12 cellular contexts compared by ENCODE assay signal in genomic region chr20:3680701-3681351, GRCh38. TPM values are rescaled to one million over a fixed set of nuclear protein-coding genes. Genes with fewer than 3 reads are reported as not detected.
A peak's percentile ranks its signal among the peaks of the same experiment; 100 is the strongest.
DNase-seq lines count a peak whose midpoint lies in the region; ATAC-seq and TF ChIP-seq lines count a peak whose summit lies in the region.
"Had no signal": no experiment of that assay in that cellular context is flagged by ENCODE, and none has a peak within 500 bp of the region (broad histone marks: within the 10 kb centered on the region; RNA-seq: fewer than 3 reads in every experiment).

No MANE protein-coding gene starts in this region.

- TF ChIP-seq CTCF in heart left ventricle (IDR thresholded peaks at IDR 0.05) (no peak), fibroblast of villous mesenchyme (IDR thresholded peaks at IDR 0.05; ENCODE audit: insufficient read depth, low read depth, low read length) (no peak), omental fat pad (IDR thresholded peaks at IDR 0.05) (no peak), GM13976 (IDR thresholded peaks at IDR 0.05; ENCODE audit: borderline replicate concordance, control extremely low read depth, extremely low read depth, insufficient read depth, missing control alignments) (no peak)

- no peak for DNase-seq in heart left ventricle
- no peak for DNase-seq in cardiac septum (ENCODE audit: low spot score)
- peak; percentile 54 for DNase-seq in fibroblast of villous mesenchyme (ENCODE audit: low read depth)
- DNase-seq in omental fat pad (ENCODE audit: low spot score): no peak
- no peak for DNase-seq in AML-193 (lab: John Stamatoyannopoulos, UW)
- no peak for DNase-seq in GM13976 (ENCODE audit: low spot score)
- no peak for DNase-seq in SKM-1 treated with dmso at 0.1 percent for 144 hours (lab: John Stamatoyannopoulos, UW; ENCODE audit: unreplicated experiment)
- DNase-seq: ACHN, NCI-H187, pancreas had no signal

- peaks cover 0 to 35% (median 14%) of the 10 kb centered on the region in 9 donors for H3K27me3 ChIP-seq in heart left ventricle

- ATAC-seq in heart left ventricle (peak in 2 of 4 donors; percentile 1 to 4), omental fat pad (ENCODE audit: low FRiP score) (peak; percentile 13), GM18511 (IDR thresholded peaks at IDR 0.05; ENCODE audit: unreplicated experiment) (no peak)

- peak overlapping the region in 9 of 12 donors; percentile 47 to 92 (median 69) for H3K27ac ChIP-seq in heart left ventricle
- H3K27ac ChIP-seq: pancreas had no signal

- H3K9me3 ChIP-seq in heart left ventricle: no peaks in the 10 kb centered on the region
- H3K9me3 ChIP-seq: pancreas had no signal

- no peak for TF ChIP-seq POLR2A in heart left ventricle (IDR thresholded peaks at IDR 0.05)

- peak overlapping the region; percentile 36 to 71 (median 56) for H3K4me3 ChIP-seq in heart left ventricle
- H3K4me3 ChIP-seq in fibroblast of villous mesenchyme (ENCODE audit: low read depth, low read length): peak overlapping the region; percentile 79

- in situ Hi-C loops in GM13976 (cut with MboI; ENCODE audit: low sequenced_read_pairs, unreplicated experiment): no loop called here

- H3K4me1 ChIP-seq in heart left ventricle: peaks cover 0 to 53% (median 24%) of the 10 kb centered on the region in 12 donors

- H3K36me3 ChIP-seq in heart left ventricle: no peaks in the 10 kb centered on the region
- H3K36me3 ChIP-seq: pancreas had no signal

- intact Hi-C loops in heart left ventricle (cut with DNase I) (no loop called here), cardiac septum (cut with DNase I) (no loop called here)

- WGBS in heart left ventricle, 4 donors: 71 to 77% (median 75%) methylated on average over 10 to 15 of the region's 15 CpGs

RNA-seq across cellular contexts. Expression of gene ADAM33, which starts 1.0 kb away (rescaled TPM):
- total RNA-seq in heart left ventricle (10 to 100 TPM in 2 of 9 donors, 1 to 10 TPM in 7; 2.3 to 10.7 (median 3.5) TPM), cardiac septum (3.0 TPM), fibroblast of villous mesenchyme (44.8 and 53.1 TPM in 2 replicates), omental fat pad (10 to 100 TPM; 27.3 to 94.4 (median 51.9) TPM)
- 10 to 100 TPM in 1 of 2 donors, 1 to 10 TPM in 1; 3.2 to 21.2 TPM for polyA plus RNA-seq in heart left ventricle

RNA-seq across cellular contexts. Expression of gene GFRA4, which starts 17.6 kb away (rescaled TPM):
- total RNA-seq in heart left ventricle (not detected), cardiac septum (not detected), fibroblast of villous mesenchyme (not detected in 2 replicates), omental fat pad (not detected)
- not detected for polyA plus RNA-seq in heart left ventricle
- total RNA-seq: cerebellum, pancreas had no signal
- polyA plus RNA-seq: pancreas had no signal

RNA-seq across cellular contexts. Expression of gene SIGLEC1, which starts 31.6 kb away (rescaled TPM):
- 10 to 100 TPM in 2 of 9 donors, 1 to 10 TPM in 7; 1.5 to 51.9 (median 5.7) TPM for total RNA-seq in heart left ventricle
- 1 to 10 TPM; 1.9 to 6.1 TPM for polyA plus RNA-seq in heart left ventricle
- 2.4 TPM for total RNA-seq in cardiac septum
- total RNA-seq in fibroblast of villous mesenchyme: not detected in 2 replicates
- total RNA-seq in omental fat pad: 10 to 100 TPM; 14.2 to 57.5 (median 27.5) TPM

RNA-seq across cellular contexts. Expression of gene HSPA12B, which starts 51.7 kb away (rescaled TPM):
- total RNA-seq in heart left ventricle (10 to 100 TPM; 10.4 to 35.7 (median 14.3) TPM), cardiac septum (9.2 TPM), fibroblast of villous mesenchyme (under 0.01 TPM in 1 of 2 replicates, not detected in the other), omental fat pad (10 to 100 TPM in 2 of 4 donors, 1 to 10 TPM in 2; 7.7 to 58.2 (median 19.3) TPM)
- polyA plus RNA-seq in heart left ventricle: 10 to 100 TPM; 11.8 to 17.3 TPM
